Comparison of ENCODE assay signal across 40 cellular contexts in the genomic region with DNA sequence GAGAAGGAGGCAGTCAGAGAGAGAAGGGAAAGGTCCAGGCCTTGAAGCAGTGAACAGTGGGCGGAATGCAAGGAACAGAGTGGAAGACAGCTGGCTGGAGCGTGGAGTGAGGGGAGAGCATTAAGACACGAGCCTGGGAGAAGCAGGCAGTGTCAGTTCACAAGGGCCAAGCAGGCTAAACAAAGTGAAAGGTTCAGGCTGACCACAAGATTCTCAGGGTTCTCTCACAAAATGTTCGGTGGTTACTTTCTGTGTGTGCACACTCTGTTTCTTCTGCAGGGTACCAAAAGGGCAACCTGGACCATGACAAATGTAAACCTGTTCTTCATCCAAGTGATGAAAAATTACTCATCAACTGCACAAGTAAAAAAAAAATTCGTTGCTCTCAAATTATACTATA.
"Had no signal": no experiment of that assay in that cellular context is flagged by ENCODE, and none has a peak within 500 bp of the region (broad histone marks: within the 10 kb centered on the region; RNA-seq: fewer than 3 reads in every experiment).

No MANE protein-coding gene starts in this region.

- DNase-seq: activated B cell treated with CpG ODN at 0.5 μM for 24 hours; activated CD4-positive, alpha-beta memory T cell treated with anti-CD3 and anti-CD28 coated beads for 36 hours; activated CD4-positive, alpha-beta T cell treated with anti-CD3 and anti-CD28 coated beads for 4 hours; activated CD4-positive, alpha-beta T cell treated with anti-CD3 and anti-CD28 coated beads, Interleukin-2, amount 10 ng/mL, durations not matched to agents 24 days and 14 days; activated CD4-positive, alpha-beta T cell treated with anti-CD3 and anti-CD28 coated beads, Interleukin-2, amount 50 U/mL, for 1 hour; activated CD4-positive, alpha-beta T cell treated with anti-CD3 and anti-CD28 coated beads, Interleukin-2, amount 50 U/mL, for 4 hours; activated CD4-positive, CD25-positive, alpha-beta regulatory T cell treated with anti-CD3 and anti-CD28 coated beads, Interleukin-2, amount 50 U/mL, for 72 hours; activated CD8-positive, alpha-beta memory T cell treated with anti-CD3 and anti-CD28 coated beads, Interleukin-2, amount 50 U/mL, for 4 hours; activated CD8-positive, alpha-beta T cell treated with anti-CD3 and anti-CD28 coated beads for 36 hours; activated effector memory CD4-positive, alpha-beta T cell treated with anti-CD3 and anti-CD28 coated beads, Interleukin-2, amount 50 U/mL, for 16 hours; activated gamma-delta T cell treated with Interleukin-2 at 50 U/mL for 16 hours; activated naive CD4-positive, alpha-beta T cell; activated naive CD4-positive, alpha-beta T cell treated with anti-CD3 and anti-CD28 coated beads for 36 hours; activated naive CD4-positive, alpha-beta T cell treated with anti-CD3 and anti-CD28 coated beads, Interleukin-2, amount 50 U/mL, for 16 hours; activated naive CD8-positive, alpha-beta T cell treated with anti-CD3 and anti-CD28 coated beads for 36 hours; activated T-cell treated with anti-CD3 and anti-CD28 coated beads for 4 hours; activated T-cell treated with anti-CD3 and anti-CD28 coated beads, Interleukin-2, amount 50 U/mL, for 1 hour; activated T-cell treated with anti-CD3 and anti-CD28 coated beads, Interleukin-2, amount 50 U/mL, for 4 hours; activated T-cell treated with anti-CD3 and anti-CD28 coated beads, Interleukin-2, amount 50 U/mL, for 72 hours; adrenal gland; amniotic stem cell; aorta; body of pancreas; brain microvascular endothelial cell; caudate nucleus; cerebellar nuclear complex; T-helper 1 cell; T-helper 2 cell; T-helper 9 cell had no signal

- H3K27me3 Mint-ChIP-seq: activated B cell treated with CpG ODN at 0.5 μM for 24 hours; activated CD4-positive, alpha-beta memory T cell treated with anti-CD3 and anti-CD28 coated beads for 36 hours; central memory CD8-positive, alpha-beta T cell had no signal

- ATAC-seq: activated CD8-positive, alpha-beta T cell treated with anti-CD3 and anti-CD28 coated beads for 36 hours; activated naive CD4-positive, alpha-beta T cell treated with anti-CD3 and anti-CD28 coated beads, Interleukin-2, amount 50 U/mL, for 72 hours; activated T-cell treated with anti-CD3 and anti-CD28 coated beads, Interleukin-2, amount 50 U/mL, for 4 hours; activated T-cell treated with anti-CD3 and anti-CD28 coated beads, Interleukin-2, amount 50 U/mL, for 72 hours; activated T-helper 17 cell treated with anti-CD3 and anti-CD28 coated beads, Interleukin-2, amount 50 U/mL, for 72 hours; body of pancreas had no signal

- H3K4me3 Mint-ChIP-seq: activated B cell treated with CpG ODN at 0.5 μM for 24 hours; activated CD4-positive, alpha-beta memory T cell treated with anti-CD3 and anti-CD28 coated beads for 36 hours; activated CD4-positive, alpha-beta T cell treated with anti-CD3 and anti-CD28 coated beads, Interleukin-2, amount 10 ng/mL, durations not matched to agents 24 days and 14 days; activated CD8-positive, alpha-beta T cell treated with anti-CD3 and anti-CD28 coated beads for 36 hours; activated naive CD4-positive, alpha-beta T cell treated with anti-CD3 and anti-CD28 coated beads for 36 hours; activated naive CD8-positive, alpha-beta T cell treated with anti-CD3 and anti-CD28 coated beads for 36 hours; activated T-cell treated with anti-CD3 and anti-CD28 coated beads, Interleukin-2, amount 50 U/mL, for 4 hours; activated T-cell treated with anti-CD3 and anti-CD28 coated beads, Interleukin-2, amount 50 U/mL, for 72 hours; activated T-helper 1 cell treated with anti-CD3 and anti-CD28 coated beads, Interleukin-12 subunit alpha, Interleukin-12 subunit beta, Interleukin-2, Interleukin-4 antibody, amounts not matched to agents 30 ng/mL and 10 ng/mL and 1 ng/mL, durations not matched to agents 14 hours and 24 hours and 36 hours; activated T-helper 17 cell treated with anti-CD3 and anti-CD28 coated beads, Interleukin-2, amount 50 U/mL, for 72 hours; central memory CD8-positive, alpha-beta T cell; T-helper 1 cell treated with Interleukin-12 subunit alpha and Interleukin-12 subunit beta and Interleukin-4 antibody, amounts not matched to agents 30 μg/mL and 1 μg/mL, for 36 hours; T-helper 2 cell treated with Interferon-gamma antibody and Interleukin-4, amounts not matched to agents 5 μg/mL and 100 μg/mL, for 36 hours had no signal

- H3K27ac ChIP-seq: adrenal gland, body of pancreas, brain microvascular endothelial cell, breast epithelium, cardiac muscle cell, VCaP had no signal

- H3K27me3 ChIP-seq: adrenal gland, body of pancreas, brain microvascular endothelial cell, breast epithelium, cardiac muscle cell had no signal

- H3K4me1 ChIP-seq: adrenal gland, body of pancreas, breast epithelium had no signal

- H3K4me3 ChIP-seq: adrenal gland, body of pancreas, breast epithelium, cardiac muscle cell had no signal

- H3K9me3 ChIP-seq: adrenal gland, body of pancreas had no signal

- H3K27ac Mint-ChIP-seq: activated B cell treated with CpG ODN at 0.5 μM for 24 hours; activated CD4-positive, alpha-beta memory T cell treated with anti-CD3 and anti-CD28 coated beads for 36 hours; activated CD4-positive, alpha-beta T cell treated with anti-CD3 and anti-CD28 coated beads, Interleukin-2, amount 10 ng/mL, durations not matched to agents 24 days and 14 days; activated CD8-positive, alpha-beta T cell treated with anti-CD3 and anti-CD28 coated beads for 36 hours; activated naive CD4-positive, alpha-beta T cell treated with anti-CD3 and anti-CD28 coated beads for 36 hours; activated naive CD4-positive, alpha-beta T cell treated with anti-CD3 and anti-CD28 coated beads, Interleukin-2, amount 50 U/mL, for 72 hours; activated naive CD8-positive, alpha-beta T cell treated with anti-CD3 and anti-CD28 coated beads for 36 hours; activated T-cell treated with anti-CD3 and anti-CD28 coated beads, Interleukin-2, amount 50 U/mL, for 72 hours; activated T-helper 1 cell treated with anti-CD3 and anti-CD28 coated beads, Interleukin-12 subunit alpha, Interleukin-12 subunit beta, Interleukin-2, Interleukin-4 antibody, amounts not matched to agents 30 ng/mL and 10 ng/mL and 1 ng/mL, durations not matched to agents 14 hours and 24 hours and 36 hours; activated T-helper 17 cell treated with anti-CD3 and anti-CD28 coated beads, Interleukin-2, amount 50 U/mL, for 72 hours; T-helper 1 cell treated with Interleukin-12 subunit alpha and Interleukin-12 subunit beta and Interleukin-4 antibody, amounts not matched to agents 30 μg/mL and 1 μg/mL, for 36 hours; T-helper 2 cell treated with Interferon-gamma antibody and Interleukin-4, amounts not matched to agents 5 μg/mL and 100 μg/mL, for 36 hours had no signal

- H3K36me3 ChIP-seq: adrenal gland, brain microvascular endothelial cell, breast epithelium, cardiac muscle cell had no signal

- H3K4me1 Mint-ChIP-seq: activated B cell treated with CpG ODN at 0.5 μM for 24 hours; activated CD4-positive, alpha-beta T cell treated with anti-CD3 and anti-CD28 coated beads, Interleukin-2, amount 10 ng/mL, durations not matched to agents 24 days and 14 days; activated naive CD8-positive, alpha-beta T cell treated with anti-CD3 and anti-CD28 coated beads for 36 hours; activated T-helper 17 cell treated with anti-CD3 and anti-CD28 coated beads, Interleukin-2, amount 50 U/mL, for 72 hours; central memory CD8-positive, alpha-beta T cell had no signal

- FAIRE-seq: astrocyte, TTC549 had no signal
